Comparison of ENCODE assay signal across 11 cellular contexts in the genomic region with DNA sequence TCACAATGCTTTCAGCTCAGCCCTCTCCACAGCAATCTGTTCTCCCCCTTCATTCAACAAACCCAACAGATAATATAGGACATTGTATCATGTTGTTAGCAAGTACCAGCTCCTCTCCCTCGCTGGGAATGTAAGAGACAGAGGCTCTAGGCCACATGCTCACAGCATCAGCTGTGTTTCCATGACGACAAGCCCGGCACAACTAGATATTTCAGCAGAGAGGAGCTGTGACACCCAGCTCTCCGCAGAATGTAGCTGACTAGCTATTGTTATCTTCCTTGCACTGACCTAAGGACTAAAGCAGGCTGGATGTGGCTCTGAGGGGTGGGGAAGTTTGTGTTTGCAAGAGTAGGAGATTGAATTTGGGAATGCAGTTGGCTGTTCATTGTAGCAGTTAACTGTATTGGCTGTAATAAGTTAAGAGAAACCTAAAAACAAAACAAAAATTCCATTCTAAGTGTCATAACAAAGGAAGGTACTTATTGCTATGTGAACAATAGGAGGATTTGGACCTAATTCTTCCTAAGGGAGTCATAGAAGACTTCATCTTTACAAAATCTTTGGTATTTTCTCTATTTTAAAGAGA. TPM values are rescaled to one million over a fixed set of nuclear protein-coding genes. Genes with fewer than 3 reads are reported as not detected.
DNase-seq lines count a peak whose midpoint lies in the region; ATAC-seq lines count a peak whose summit lies in the region.
"Had no signal": no experiment of that assay in that cellular context is flagged by ENCODE, and none has a peak within 500 bp of the region (broad histone marks: within the 10 kb centered on the region; RNA-seq: fewer than 3 reads in every experiment).

No MANE protein-coding gene starts in this region.

- H3K36me3 Mint-ChIP-seq in stimulated activated effector memory CD8-positive, alpha-beta T cell treated with anti-CD3 and anti-CD28 coated beads, Interleukin-12 subunit alpha, Interleukin-12 subunit beta, amount 100 ng/mL, for 72 hours: no peaks in the 10 kb centered on the region
- H3K36me3 Mint-ChIP-seq: natural killer cell treated with Interleukin-12 subunit alpha and Interleukin-12 subunit beta and Interleukin-15 and Interleukin-18, amount 100 ng/mL, for 72 hours had no signal

- intact Hi-C loops in right cardiac atrium (cut with DNase I): no loop called here

- no peak overlapping the region for H3K4me3 ChIP-seq in right cardiac atrium (ENCODE audit: low read length)

- peak overlapping the region; percentile 2 for H3K27ac ChIP-seq in right cardiac atrium (ENCODE audit: low read length)

- WGBS in right cardiac atrium: 17% methylated on average over 4 of the region's 4 CpGs

- no peaks in the 10 kb centered on the region for H3K27me3 ChIP-seq in right cardiac atrium (ENCODE audit: control insufficient read depth, insufficient read depth)

- H3K9me3 ChIP-seq in right cardiac atrium (ENCODE audit: control insufficient read depth, low read length): no peaks in the 10 kb centered on the region

- H3K4me1 Mint-ChIP-seq in stimulated activated effector memory CD8-positive, alpha-beta T cell treated with anti-CD3 and anti-CD28 coated beads, Interleukin-12 subunit alpha, Interleukin-12 subunit beta, amount 100 ng/mL, for 72 hours: peaks cover 7% of the 10 kb centered on the region

- DNase-seq in NCI-H1417 (lab: John Stamatoyannopoulos, UW) (peak; percentile 22 to 84 (median 56)), NCI-H1417 treated with DMSO at 0.1 percent for 48 hours (lab: John Stamatoyannopoulos, UW) (no peak), astrocyte of the hippocampus (ENCODE audit: low read depth, low spot score) (peak; percentile 82), right cardiac atrium (peak; percentile 44 to 79 (median 55))
- no peak for DNase-seq in stimulated activated effector memory CD8-positive, alpha-beta T cell treated with anti-CD3 and anti-CD28 coated beads, Interleukin-12 subunit alpha, Interleukin-12 subunit beta, amount 100 ng/mL, for 72 hours (ENCODE audit: low spot score in 2 of 2)
- DNase-seq: activated CD4-positive, alpha-beta T cell treated with anti-CD3 and anti-CD28 coated beads for 48 hours; NCI-H526 treated with DMSO at 0.1 percent for 48 hours had no signal

- peaks cover 3% of the 10 kb centered on the region for H3K4me1 ChIP-seq in right cardiac atrium (ENCODE audit: control insufficient read depth, insufficient read depth, low read length)

- ATAC-seq in right cardiac atrium: peak; percentile 71 to 77
- no peak for ATAC-seq in stimulated activated effector memory CD8-positive, alpha-beta T cell treated with anti-CD3 and anti-CD28 coated beads, Interleukin-12 subunit alpha, Interleukin-12 subunit beta, amount 100 ng/mL, for 72 hours
- no peak for ATAC-seq in GM21447 (IDR thresholded peaks at IDR 0.05; ENCODE audit: unreplicated experiment)
- no peak for ATAC-seq in HG02610 (IDR thresholded peaks at IDR 0.05; ENCODE audit: unreplicated experiment)
- no peak for ATAC-seq in HG03342 (IDR thresholded peaks at IDR 0.05; ENCODE audit: unreplicated experiment)

- no peak overlapping the region for H3K4me3 Mint-ChIP-seq in stimulated activated effector memory CD8-positive, alpha-beta T cell treated with anti-CD3 and anti-CD28 coated beads, Interleukin-12 subunit alpha, Interleukin-12 subunit beta, amount 100 ng/mL, for 72 hours
- H3K4me3 Mint-ChIP-seq: natural killer cell treated with Interleukin-12 subunit alpha and Interleukin-12 subunit beta and Interleukin-15 and Interleukin-18, amount 100 ng/mL, for 72 hours had no signal

- no peaks in the 10 kb centered on the region for H3K9me3 Mint-ChIP-seq in stimulated activated effector memory CD8-positive, alpha-beta T cell treated with anti-CD3 and anti-CD28 coated beads, Interleukin-12 subunit alpha, Interleukin-12 subunit beta, amount 100 ng/mL, for 72 hours

- H3K27ac Mint-ChIP-seq in stimulated activated effector memory CD8-positive, alpha-beta T cell treated with anti-CD3 and anti-CD28 coated beads, Interleukin-12 subunit alpha, Interleukin-12 subunit beta, amount 100 ng/mL, for 72 hours: peak overlapping the region; percentile 3

RNA-seq across cellular contexts. Expression of gene RRAS2, which starts 28.0 kb away (rescaled TPM):
- total RNA-seq in right cardiac atrium: 10 to 100 TPM; 23.9 to 32.7 (median 29.8) TPM
- 28.2 TPM for polyA plus RNA-seq in right cardiac atrium

Comparison
In these comparisons a context has a peak if more than half of its experiments do, and no peak if none do; other contexts are left out.
1. DNase-seq: peak in NCI-H1417 (3 of 3), astrocyte of the hippocampus (single experiment) and right cardiac atrium (3 of 3); none in NCI-H1417 treated with DMSO at 0.1 percent for 48 hours (single experiment) and stimulated activated effector memory CD8-positive, alpha-beta T cell treated with anti-CD3 and anti-CD28 coated beads, Interleukin-12 subunit alpha, Interleukin-12 subunit beta, amount 100 ng/mL, for 72 hours (0 of 2).
2. ATAC-seq: peak in right cardiac atrium (2 of 2); none in stimulated activated effector memory CD8-positive, alpha-beta T cell treated with anti-CD3 and anti-CD28 coated beads, Interleukin-12 subunit alpha, Interleukin-12 subunit beta, amount 100 ng/mL, for 72 hours (single experiment), GM21447 (single experiment), HG02610 (single experiment) and HG03342 (single experiment).